1 cellular context compared by ENCODE assay signal in genomic region chr18:63320690-63321265, GRCh38.
TF ChIP-seq lines count a peak whose summit lies in the region.

No MANE protein-coding gene starts in this region.

TF ChIP-seq in HEK293, 187 proteins besides CTCF, POLR2A, EP300 and RAD21 (continued from another document and continues in another):
- TF ChIP-seq SP2 (tag by site-specific recombination; IDR thresholded peaks at IDR 0.05) = no peak
- TF ChIP-seq ZNF837 (tag by site-specific recombination; IDR thresholded peaks at IDR 0.05) = no peak
- TF ChIP-seq BCL11B (tag by site-specific recombination; IDR thresholded peaks at IDR 0.05; ENCODE audit: low read depth) = peak; percentile 73; the same call in 1 of the 2 replicates
- no peak for TF ChIP-seq ZNF433 (tag by site-specific recombination; IDR thresholded peaks at IDR 0.05; ENCODE audit: low read depth)
- TF ChIP-seq PATZ1 (tag by site-specific recombination; IDR thresholded peaks at IDR 0.05) = peak; percentile 58
- TF ChIP-seq SALL2 (tag by site-specific recombination; IDR thresholded peaks at IDR 0.05; ENCODE audit: borderline replicate concordance) = no peak
- no peak for TF ChIP-seq REPIN1 (tag by site-specific recombination; IDR thresholded peaks at IDR 0.05; ENCODE audit: low read depth)
- 0 out of 2 replicates have a peak, but pooled peaks have one; percentile 8 for TF ChIP-seq ZNF202 (tag by site-specific recombination; IDR thresholded peaks at IDR 0.05; ENCODE audit: borderline replicate concordance)
- no peak for TF ChIP-seq ZNF16 (tag by site-specific recombination; IDR thresholded peaks at IDR 0.05; ENCODE audit: low read depth)
- TF ChIP-seq ZNF404 (tag by site-specific recombination; IDR thresholded peaks at IDR 0.05) = no peak
- no peak for TF ChIP-seq ZNF133 (tag by site-specific recombination; IDR thresholded peaks at IDR 0.05)
- no peak for TF ChIP-seq ZNF140 (tag by site-specific recombination; IDR thresholded peaks at IDR 0.05)
- no peak for TF ChIP-seq ZBTB48 (tag by site-specific recombination; IDR thresholded peaks at IDR 0.05)
- no peak for TF ChIP-seq ZNF175 (tag by site-specific recombination; IDR thresholded peaks at IDR 0.05)
- TF ChIP-seq IKZF3 (tag by site-specific recombination; IDR thresholded peaks at IDR 0.05) = no peak
- TF ChIP-seq ZNF596 (tag by site-specific recombination; IDR thresholded peaks at IDR 0.05) = no peak
- no peak for TF ChIP-seq ZNF423 (tag by site-specific recombination; IDR thresholded peaks at IDR 0.05)
- TF ChIP-seq ZFP37 (tag by site-specific recombination; IDR thresholded peaks at IDR 0.05) = 0 out of 2 replicates have a peak, but pooled peaks have one; percentile 59
- TF ChIP-seq ZNF514 (tag by site-specific recombination; IDR thresholded peaks at IDR 0.05) = no peak
- TF ChIP-seq ZNF48 (tag by site-specific recombination; IDR thresholded peaks at IDR 0.05) = no peak
- peak; percentile 17; the same call in 1 of the 2 replicates for TF ChIP-seq KLF9 (tag by site-specific recombination; IDR thresholded peaks at IDR 0.05; ENCODE audit: low read depth)
- TF ChIP-seq TRIM28 (IDR thresholded peaks at IDR 0.05; ENCODE audit: borderline replicate concordance, low read length) = no peak
- TF ChIP-seq ZNF121 (tag by site-specific recombination; IDR thresholded peaks at IDR 0.05) = no peak
- no peak for TF ChIP-seq GLI2 (tag by site-specific recombination; IDR thresholded peaks at IDR 0.05; ENCODE audit: borderline replicate concordance, low read depth)
- no peak for TF ChIP-seq TCF7L2 (IDR thresholded peaks at IDR 0.05; ENCODE audit: borderline replicate concordance, low read depth, low read length)
- TF ChIP-seq ZNF24 (tag by site-specific recombination; IDR thresholded peaks at IDR 0.05) = no peak
- no peak for TF ChIP-seq ZNF513 (tag by site-specific recombination; IDR thresholded peaks at IDR 0.05)
- TF ChIP-seq ZIC2 (tag by site-specific recombination; IDR thresholded peaks at IDR 0.05) = peak; percentile 46
- no peak for TF ChIP-seq ZNF280C (tag by site-specific recombination; IDR thresholded peaks at IDR 0.05)
- TF ChIP-seq ZNF155 (tag by site-specific recombination; IDR thresholded peaks at IDR 0.05) = no peak
- TF ChIP-seq ZBTB7A (tag by site-specific recombination; IDR thresholded peaks at IDR 0.05; ENCODE audit: low read depth) = no peak
- no peak for TF ChIP-seq KLF1 (tag by site-specific recombination; IDR thresholded peaks at IDR 0.05)
- TF ChIP-seq ZNF549 (tag by site-specific recombination; IDR thresholded peaks at IDR 0.05) = no peak
- TF ChIP-seq ZNF555 (tag by site-specific recombination; conservative IDR thresholded peaks at IDR 0.05) = no peak
- TF ChIP-seq ZNF624 (tag by site-specific recombination; IDR thresholded peaks at IDR 0.05) = no peak
- no peak; the same call in 1 of the 2 replicates for TF ChIP-seq ZNF843 (tag by site-specific recombination; IDR thresholded peaks at IDR 0.05)
- no peak for TF ChIP-seq PRDM6 (tag by site-specific recombination; IDR thresholded peaks at IDR 0.05)
- TF ChIP-seq GLIS1 (tag by site-specific recombination; IDR thresholded peaks at IDR 0.05) = peak; percentile 15
- TF ChIP-seq ZNF830 (tag by site-specific recombination; IDR thresholded peaks at IDR 0.05; ENCODE audit: low read depth) = no peak
- peak; percentile 55; the same call in 1 of the 2 replicates for TF ChIP-seq ZNF416 (tag by site-specific recombination; IDR thresholded peaks at IDR 0.05)
- peak; percentile 92 for TF ChIP-seq ZNF776 (tag by site-specific recombination; IDR thresholded peaks at IDR 0.05; ENCODE audit: borderline replicate concordance)
- no peak for TF ChIP-seq ZNF571 (tag by site-specific recombination; IDR thresholded peaks at IDR 0.05)
- peak; percentile 70 for TF ChIP-seq GLIS2 (tag by site-specific recombination; IDR thresholded peaks at IDR 0.05)
- TF ChIP-seq PRDM4 (tag by site-specific recombination; IDR thresholded peaks at IDR 0.05) = no peak
- TF ChIP-seq ZNF692 (tag by site-specific recombination; IDR thresholded peaks at IDR 0.05) = peak; percentile 9; the same call in 1 of the 2 replicates
- peak; percentile 72 for TF ChIP-seq ZNF398 (tag by site-specific recombination; IDR thresholded peaks at IDR 0.05)
- TF ChIP-seq ZNF701 (tag by site-specific recombination; IDR thresholded peaks at IDR 0.05) = no peak
- no peak for TF ChIP-seq PRDM1 (tag by site-specific recombination; IDR thresholded peaks at IDR 0.05)
- TF ChIP-seq SCRT2 (tag by site-specific recombination; IDR thresholded peaks at IDR 0.05) = no peak
- no peak for TF ChIP-seq ZNF2 (tag by site-specific recombination; IDR thresholded peaks at IDR 0.05)
- TF ChIP-seq ZNF335 (tag by site-specific recombination; conservative IDR thresholded peaks at IDR 0.05) = peak; percentile 79
- no peak for TF ChIP-seq ZNF585B (tag by site-specific recombination; IDR thresholded peaks at IDR 0.05)
- TF ChIP-seq ZNF266 (tag by site-specific recombination; IDR thresholded peaks at IDR 0.05; ENCODE audit: low read depth) = 0 out of 2 replicates have a peak, but pooled peaks have one; percentile 36
- TF ChIP-seq ZNF645 (tag by site-specific recombination; IDR thresholded peaks at IDR 0.05) = no peak
- TF ChIP-seq MZF1 (tag by site-specific recombination; IDR thresholded peaks at IDR 0.05; ENCODE audit: borderline replicate concordance) = no peak
- no peak for TF ChIP-seq ZNF670 (tag by site-specific recombination; IDR thresholded peaks at IDR 0.05; ENCODE audit: low read depth)
- no peak for TF ChIP-seq OSR2 (tag by site-specific recombination; IDR thresholded peaks at IDR 0.05)
- no peak for TF ChIP-seq ZNF530 (tag by site-specific recombination; IDR thresholded peaks at IDR 0.05; ENCODE audit: low read depth)
